In genomic region chr19:48982280-48982679, GRCh38 we compare ENCODE assay signal across 2 cellular contexts.
A peak's percentile ranks its signal among the peaks of the same experiment; 100 is the strongest.
TF ChIP-seq lines count a peak whose summit lies in the region.

No MANE protein-coding gene starts in this region.

TF ChIP-seq in HEK293, 187 proteins besides CTCF, POLR2A, EP300 and RAD21:
- TF ChIP-seq ZNF571 (tag by site-specific recombination; IDR thresholded peaks at IDR 0.05) = no peak
- TF ChIP-seq ZNF76 (tag by site-specific recombination; IDR thresholded peaks at IDR 0.05; ENCODE audit: borderline replicate concordance, low read depth) = peak; percentile 82

TF ChIP-seq in H1, 55 proteins besides CTCF, POLR2A, EP300 and RAD21:
- TF ChIP-seq HDAC6 (IDR thresholded peaks at IDR 0.05; ENCODE audit: low read depth, low read length) (no peak), JUN (IDR thresholded peaks at IDR 0.05; ENCODE audit: low read depth, low read length) (no peak), KDM1A (IDR thresholded peaks at IDR 0.05; ENCODE audit: borderline replicate concordance, low read length) (no peak), JUND (IDR thresholded peaks at IDR 0.05; ENCODE audit: low read length) (no peak), CTBP2 (IDR thresholded peaks at IDR 0.05; ENCODE audit: borderline replicate concordance, insufficient read depth, insufficient read length, low read length) (no peak), SIN3A (conservative IDR thresholded peaks at IDR 0.05 in 1 of 2, IDR thresholded peaks at IDR 0.05 in 1 of 2; ENCODE audit: low read depth in 1 of 2, low read length in 2 of 2) (no peak), CEBPB (IDR thresholded peaks at IDR 0.05; ENCODE audit: low read depth, low read length) (peak; percentile 46), ATF2 (IDR thresholded peaks at IDR 0.05; ENCODE audit: low read length) (no peak), SUZ12 (IDR thresholded peaks at IDR 0.05; ENCODE audit: low read length) (no peak), RXRA (IDR thresholded peaks at IDR 0.05; ENCODE audit: insufficient read depth, low read depth, low read length) (no peak), NRF1 (IDR thresholded peaks at IDR 0.05; ENCODE audit: low read depth, low read length) (no peak), CREB1 (IDR thresholded peaks at IDR 0.05) (peak; percentile 44; the same call in 1 of the 2 replicates), EGR1 (IDR thresholded peaks at IDR 0.05; ENCODE audit: borderline replicate concordance, low read depth, low read length) (no peak), YY1 (IDR thresholded peaks at IDR 0.05; ENCODE audit: low read depth, low read length) (no peak), TCF12 (IDR thresholded peaks at IDR 0.05; ENCODE audit: low read depth, low read length) (no peak), GABPA (IDR thresholded peaks at IDR 0.05; ENCODE audit: borderline replicate concordance, insufficient read depth, low read length) (no peak), HDAC2 (IDR thresholded peaks at IDR 0.05; ENCODE audit: borderline replicate concordance in 1 of 2, low read depth in 2 of 2, low read length in 2 of 2) (no peak), SP2 (IDR thresholded peaks at IDR 0.05; ENCODE audit: low read length) (no peak), RBBP5 (IDR thresholded peaks at IDR 0.05; ENCODE audit: borderline replicate concordance, low read depth, low read length) (no peak), TEAD4 (IDR thresholded peaks at IDR 0.05; ENCODE audit: low read depth, low read length) (no peak), SIX5 (IDR thresholded peaks at IDR 0.05; ENCODE audit: low read depth, low read length) (peak; percentile 96), SP4 (IDR thresholded peaks at IDR 0.05; ENCODE audit: low read length) (no peak)
